8 cellular contexts compared by ENCODE assay signal in genomic region chr1:27522860-27523665, GRCh38. TPM values are rescaled to one million over a fixed set of nuclear protein-coding genes. Genes with fewer than 3 reads are reported as not detected.
DNase-seq lines count a peak whose midpoint lies in the region; ATAC-seq, FAIRE-seq and TF ChIP-seq lines count a peak whose summit lies in the region.

No MANE protein-coding gene starts in this region.

- no peaks in the 10 kb centered on the region for H3K36me3 ChIP-seq in kidney (ENCODE audit: control insufficient read depth in 1 of 2, insufficient read depth in 2 of 2, low read length in 2 of 2)

- H3K9me3 ChIP-seq in kidney (ENCODE audit: control insufficient read depth in 1 of 2, low read length in 2 of 2), result no peaks in the 10 kb centered on the region

- FAIRE-seq in kidney (lab: Jason Lieb, UNC), result no peak

- ATAC-seq in HG03175 (IDR thresholded peaks at IDR 0.05; ENCODE audit: unreplicated experiment), result no peak

- TF ChIP-seq CTCF in fibroblast of villous mesenchyme (IDR thresholded peaks at IDR 0.05; ENCODE audit: insufficient read depth, low read depth, low read length) (peak; percentile 32), kidney (IDR thresholded peaks at IDR 0.05; ENCODE audit: borderline replicate concordance, extremely low read depth, insufficient read depth) (no peak)

- H3K4me1 ChIP-seq in kidney (ENCODE audit: control insufficient read depth in 1 of 2, insufficient read depth in 1 of 2, low read depth in 1 of 2, low read length in 2 of 2), result peaks cover 40 to 57% of the 10 kb centered on the region in 2 donors

- intact Hi-C loops in kidney (cut with DNase I), result no loop called here

- H3K4me3 ChIP-seq in fibroblast of villous mesenchyme (ENCODE audit: low read depth, low read length) (no peak overlapping the region), skin epidermis (peak overlapping the region in 1 of 7 experiments; percentile 20), kidney (ENCODE audit: low read length in 2 of 2) (no peak overlapping the region)

- DNase-seq in DMS79 treated with DMSO at 0.1 percent for 48 hours (lab: John Stamatoyannopoulos, UW) (peak; percentile 80), NCI-H510A (lab: John Stamatoyannopoulos, UW) (peak; percentile 55), fibroblast of villous mesenchyme (ENCODE audit: low read depth) (peak; percentile 44), DMS114 treated with DMSO at 0.1 percent for 48 hours (lab: John Stamatoyannopoulos, UW; ENCODE audit: unreplicated experiment) (no peak), kidney (no peak)
- DNase-seq in activated T-cell treated with anti-CD3 and anti-CD28 coated beads, Interleukin-2, amount 50 U/mL, for 48 hours, result peak; percentile 76 to 81

- peak overlapping the region; percentile 41 to 91 (median 79) for H3K27ac ChIP-seq in skin epidermis
- H3K27ac ChIP-seq in kidney (ENCODE audit: low read depth in 2 of 2, low read length in 2 of 2), result no peak overlapping the region

- H3K9ac ChIP-seq in kidney (ENCODE audit: low read length in 2 of 2), result no peak overlapping the region

RNA-seq across cellular contexts. Expression of gene WASF2, which starts 33.1 kb away (rescaled TPM):
- 16.0 and 18.7 TPM in 2 replicates for total RNA-seq in fibroblast of villous mesenchyme
- 159 TPM for total RNA-seq in kidney
- 23.9 TPM for polyA plus RNA-seq in kidney (ENCODE audit: insufficient read depth, low read depth, low replicate concordance)

Comparison
In these comparisons a context has a peak if more than half of its experiments do, and no peak if none do; other contexts are left out.
1. DNase-seq: peak in DMS79 treated with DMSO at 0.1 percent for 48 hours (single experiment), NCI-H510A (single experiment), activated T-cell treated with anti-CD3 and anti-CD28 coated beads, Interleukin-2, amount 50 U/mL, for 48 hours (2 of 2) and fibroblast of villous mesenchyme (single experiment); none in DMS114 treated with DMSO at 0.1 percent for 48 hours (single experiment) and kidney (single experiment).
2. H3K27ac ChIP-seq: peak in skin epidermis (21 of 21); none in kidney (0 of 2).